ENCODE assay signal across 19 cellular contexts in the genomic region with DNA sequence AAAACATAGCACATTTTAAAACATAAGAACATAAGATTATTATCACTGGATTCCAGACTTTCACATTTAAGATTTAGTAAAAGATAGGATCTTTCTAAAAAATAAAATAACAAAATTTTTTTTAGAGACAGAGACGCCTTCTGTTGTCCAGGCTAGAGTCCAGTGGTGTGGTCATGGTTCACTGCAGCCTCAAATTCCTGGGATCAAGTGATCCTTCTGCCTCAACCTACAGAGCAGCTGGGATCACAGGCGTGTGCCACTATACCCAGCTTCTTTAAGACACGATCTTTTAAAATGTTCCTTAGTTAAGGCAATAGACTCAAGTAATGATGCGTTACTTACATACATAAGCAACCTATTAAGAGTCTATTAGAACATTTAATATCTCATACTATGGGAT. TPM values are rescaled to one million over a fixed set of nuclear protein-coding genes. Genes with fewer than 3 reads are reported as not detected.
"Had no signal": no experiment of that assay in that cellular context is flagged by ENCODE, and none has a peak within 500 bp of the region (broad histone marks: within the 10 kb centered on the region; RNA-seq: fewer than 3 reads in every experiment).

No MANE protein-coding gene starts in this region.

- DNase-seq: activated B cell treated with CpG ODN at 0.5 μM for 24 hours; activated CD4-positive, alpha-beta T cell treated with anti-CD3 and anti-CD28 coated beads, Interleukin-2, amount 50 U/mL, for 1 hour; activated effector memory CD4-positive, alpha-beta T cell treated with Interleukin-2 at 50 U/mL for 16 hours; amygdala; left cardiac atrium; naive thymus-derived CD8-positive, alpha-beta T cell; right lobe of liver; stimulated activated CD4-positive, alpha-beta T cell treated with anti-CD3 and anti-CD28 coated beads, Interleukin-12 subunit alpha, Interleukin-12 subunit beta, amount 100 ng/mL, for 4 hours; stimulated activated naive CD8-positive, alpha-beta T cell treated with anti-CD3 and anti-CD28 coated beads, Interleukin-15, Interleukin-2, amounts not matched to agents 100 U/mL and 50 U/mL, for 24 hours; T-helper 2 cell; upper lobe of right lung had no signal

- H3K79me2 ChIP-seq: hepatocyte had no signal

- ATAC-seq: gastroesophageal sphincter; left cardiac atrium; naive thymus-derived CD8-positive, alpha-beta T cell; right lobe of liver; upper lobe of right lung had no signal

- H3K9me3 Mint-ChIP-seq: activated B cell treated with CpG ODN at 0.5 μM for 24 hours; activated naive CD4-positive, alpha-beta T cell treated with anti-CD3 and anti-CD28 coated beads, Interleukin-2, amount 50 U/mL, for 24 hours; naive thymus-derived CD8-positive, alpha-beta T cell had no signal

- H3K9me3 ChIP-seq: gastroesophageal sphincter, neutrophil, prostate gland, right lobe of liver, upper lobe of right lung had no signal

- H3K27me3 ChIP-seq: gastroesophageal sphincter, hepatocyte, neutrophil, right lobe of liver, upper lobe of right lung had no signal

- H3K27ac Mint-ChIP-seq: activated B cell treated with CpG ODN at 0.5 μM for 24 hours; activated naive CD4-positive, alpha-beta T cell treated with anti-CD3 and anti-CD28 coated beads, Interleukin-2, amount 50 U/mL, for 24 hours; naive thymus-derived CD8-positive, alpha-beta T cell had no signal

- H3K27me3 Mint-ChIP-seq: activated B cell treated with CpG ODN at 0.5 μM for 24 hours; activated naive CD4-positive, alpha-beta T cell treated with anti-CD3 and anti-CD28 coated beads, Interleukin-2, amount 50 U/mL, for 24 hours; naive thymus-derived CD8-positive, alpha-beta T cell had no signal

- H3K4me1 Mint-ChIP-seq: activated B cell treated with CpG ODN at 0.5 μM for 24 hours had no signal

- H3K27ac ChIP-seq: gastroesophageal sphincter, hepatocyte, neutrophil, prostate gland, right lobe of liver, upper lobe of right lung had no signal

- H3K4me3 Mint-ChIP-seq: activated B cell treated with CpG ODN at 0.5 μM for 24 hours; activated naive CD4-positive, alpha-beta T cell treated with anti-CD3 and anti-CD28 coated beads, Interleukin-2, amount 50 U/mL, for 24 hours; naive thymus-derived CD8-positive, alpha-beta T cell had no signal

- H2AFZ ChIP-seq: hepatocyte had no signal

- H3K4me3 ChIP-seq: gastroesophageal sphincter, hepatocyte, lung, prostate gland, right lobe of liver, upper lobe of right lung had no signal

- H3K4me2 ChIP-seq: hepatocyte had no signal

- H3K4me1 ChIP-seq: gastroesophageal sphincter, prostate gland, right lobe of liver, upper lobe of right lung had no signal

- H3K36me3 ChIP-seq: prostate gland had no signal

RNA-seq across cellular contexts. Expression of a gene that starts 46.4 kb away (rescaled TPM):
- total RNA-seq: activated B cell treated with CpG ODN at 0.5 μM for 24 hours; activated CD8-positive, alpha-beta memory T cell treated with anti-CD3 and anti-CD28 coated beads for 36 hours; mononuclear cell; naive thymus-derived CD8-positive, alpha-beta T cell had no signal
